Comparison of ENCODE assay signal across 8 cellular contexts in the genomic region with DNA sequence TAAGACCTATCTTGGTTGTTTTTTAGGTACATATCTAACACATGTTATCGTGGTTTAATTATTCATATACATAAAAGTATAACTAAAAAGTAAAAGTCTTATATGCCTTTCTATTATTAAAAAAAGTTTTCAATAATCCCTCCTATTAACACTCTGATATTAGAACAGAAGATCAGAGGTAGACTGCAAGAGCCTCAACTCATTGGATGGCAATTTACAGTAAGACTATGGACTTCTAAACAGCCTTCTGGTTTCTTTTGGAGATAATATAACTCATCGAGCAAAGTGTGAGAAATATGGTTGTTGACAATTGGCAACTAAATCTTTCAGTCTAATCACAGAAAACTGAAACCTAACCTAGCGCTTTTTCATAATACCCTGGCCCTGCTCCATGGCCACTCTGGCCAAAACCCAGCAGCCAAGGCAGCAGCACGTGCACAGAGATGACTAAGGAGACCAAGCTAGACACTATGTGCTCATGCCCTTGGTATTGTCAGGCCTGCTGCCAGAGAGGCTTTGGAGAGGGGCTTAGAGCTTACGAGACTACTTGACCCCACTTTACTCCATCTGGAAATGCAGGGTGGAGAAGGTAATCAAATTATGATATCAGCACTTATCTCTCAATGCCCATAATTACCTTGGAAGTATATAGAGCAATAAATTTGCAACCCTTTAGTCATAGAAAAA. TPM values are rescaled to one million over a fixed set of nuclear protein-coding genes. Genes with fewer than 3 reads are reported as not detected.
DNase-seq lines count a peak whose midpoint lies in the region; TF ChIP-seq lines count a peak whose summit lies in the region.

No MANE protein-coding gene starts in this region.

- H3K4me1 ChIP-seq in adrenal gland (replicated peaks in 1 of 2) (peaks cover 2 to 17% of the 10 kb centered on the region in 2 donors), left ventricle myocardium inferior (peaks cover 80% of the 10 kb centered on the region), stomach smooth muscle (ENCODE audit: control insufficient read depth, insufficient read depth, low read length) (peaks cover 11% of the 10 kb centered on the region)

- no peak overlapping the region for H3K4me3 Mint-ChIP-seq in activated T-helper 1 cell treated with anti-CD3 and anti-CD28 coated beads, Interleukin-12 subunit alpha, Interleukin-12 subunit beta, Interleukin-2, Interleukin-4 antibody, amounts not matched to agents 30 ng/mL and 10 ng/mL and 1 ng/mL, durations not matched to agents 14 hours and 24 hours and 36 hours

- H3K36me3 ChIP-seq in adrenal gland (replicated peaks in 1 of 2): peaks cover 0 to 3% of the 10 kb centered on the region in 2 donors
- peaks cover 1% of the 10 kb centered on the region for H3K36me3 ChIP-seq in left ventricle myocardium inferior
- H3K36me3 ChIP-seq in stomach smooth muscle (ENCODE audit: control insufficient read depth in 2 of 2, insufficient read depth in 2 of 2, low read length in 2 of 2): no peaks in the 10 kb centered on the region

- H3K27ac ChIP-seq in adrenal gland: peak overlapping the region in 3 of 5 donors; percentile 32 to 79 (median 58)
- peak overlapping the region; percentile 83 for H3K27ac ChIP-seq in left ventricle myocardium inferior (replicated peaks)
- H3K27ac ChIP-seq in stomach smooth muscle (ENCODE audit: low read length): peak overlapping the region; percentile 72

- H3K27ac Mint-ChIP-seq in activated T-helper 1 cell treated with anti-CD3 and anti-CD28 coated beads, Interleukin-12 subunit alpha, Interleukin-12 subunit beta, Interleukin-2, Interleukin-4 antibody, amounts not matched to agents 30 ng/mL and 10 ng/mL and 1 ng/mL, durations not matched to agents 14 hours and 24 hours and 36 hours: no peak overlapping the region

- no peak for TF ChIP-seq POLR2A in adrenal gland (IDR thresholded peaks at IDR 0.05)

- H3K36me3 Mint-ChIP-seq in activated T-helper 1 cell treated with anti-CD3 and anti-CD28 coated beads, Interleukin-12 subunit alpha, Interleukin-12 subunit beta, Interleukin-2, Interleukin-4 antibody, amounts not matched to agents 30 ng/mL and 10 ng/mL and 1 ng/mL, durations not matched to agents 14 hours and 24 hours and 36 hours (ENCODE audit: low read depth): peaks cover 9% of the 10 kb centered on the region

- no peaks in the 10 kb centered on the region for H3K27me3 Mint-ChIP-seq in activated T-helper 1 cell treated with anti-CD3 and anti-CD28 coated beads, Interleukin-12 subunit alpha, Interleukin-12 subunit beta, Interleukin-2, Interleukin-4 antibody, amounts not matched to agents 30 ng/mL and 10 ng/mL and 1 ng/mL, durations not matched to agents 14 hours and 24 hours and 36 hours (ENCODE audit: insufficient read depth)

- intact Hi-C loops in adrenal gland (cut with DNase I) (no loop called here), left ventricle myocardium inferior (cut with micrococcal nuclease) (no loop called here)
- intact Hi-C loops in activated T-helper 1 cell treated with anti-CD3 and anti-CD28 coated beads, Interleukin-12 subunit alpha, Interleukin-12 subunit beta, Interleukin-2, Interleukin-4 antibody, amounts not matched to agents 30 ng/mL and 10 ng/mL and 1 ng/mL, durations not matched to agents 14 hours and 24 hours and 36 hours (cut with micrococcal nuclease): no loop called here

- H3K9me3 ChIP-seq in adrenal gland (replicated peaks in 1 of 3): no peaks in the 10 kb centered on the region
- no peaks in the 10 kb centered on the region for H3K9me3 ChIP-seq in left ventricle myocardium inferior (replicated peaks)
- no peaks in the 10 kb centered on the region for H3K9me3 ChIP-seq in stomach smooth muscle (ENCODE audit: control insufficient read depth in 2 of 2, low read length in 2 of 2)

- TF ChIP-seq CTCF in adrenal gland (IDR thresholded peaks at IDR 0.05) (no peak), left ventricle myocardium inferior (IDR thresholded peaks at IDR 0.05; ENCODE audit: borderline replicate concordance) (no peak)

- H3K4me1 Mint-ChIP-seq in activated T-helper 1 cell treated with anti-CD3 and anti-CD28 coated beads, Interleukin-12 subunit alpha, Interleukin-12 subunit beta, Interleukin-2, Interleukin-4 antibody, amounts not matched to agents 30 ng/mL and 10 ng/mL and 1 ng/mL, durations not matched to agents 14 hours and 24 hours and 36 hours (ENCODE audit: low read depth): peaks cover 6% of the 10 kb centered on the region

- no peaks in the 10 kb centered on the region for H3K9me3 Mint-ChIP-seq in activated T-helper 1 cell treated with anti-CD3 and anti-CD28 coated beads, Interleukin-12 subunit alpha, Interleukin-12 subunit beta, Interleukin-2, Interleukin-4 antibody, amounts not matched to agents 30 ng/mL and 10 ng/mL and 1 ng/mL, durations not matched to agents 14 hours and 24 hours and 36 hours

- H3K27me3 ChIP-seq in adrenal gland (no peaks in the 10 kb centered on the region), left ventricle myocardium inferior (ENCODE audit: low read depth) (no peaks in the 10 kb centered on the region), stomach smooth muscle (ENCODE audit: control insufficient read depth in 1 of 2, insufficient read depth in 2 of 2, low read length in 2 of 2) (no peaks in the 10 kb centered on the region)

- DNase-seq in HPDE6-E6E7 (ENCODE audit: extremely low spot score) (peak; percentile 25), adrenal gland (peak; percentile 83 to 94 (median 91)), left ventricle myocardium inferior (peak; percentile 81), NCI-H2171 (lab: John Stamatoyannopoulos, UW) (no peak)
- no peak for DNase-seq in activated T-helper 1 cell treated with anti-CD3 and anti-CD28 coated beads, Interleukin-12 subunit alpha, Interleukin-12 subunit beta, Interleukin-2, Interleukin-4 antibody, amounts not matched to agents 30 ng/mL and 10 ng/mL and 1 ng/mL, durations not matched to agents 14 hours and 24 hours and 36 hours (ENCODE audit: low spot score)
- DNase-seq in activated naive CD4-positive, alpha-beta T cell treated with anti-CD3 and anti-CD28 coated beads, Interleukin-2, amount 50 U/mL, for 16 hours: no peak
- no peak for DNase-seq in central memory CD4-positive, alpha-beta T cell

- WGBS in adrenal gland, 4 donors: 18 to 31% (median 30%) methylated on average over 5 of the region's 5 CpGs

- no peak overlapping the region for H3K4me3 ChIP-seq in adrenal gland
- H3K4me3 ChIP-seq in left ventricle myocardium inferior: peak overlapping the region; percentile 33
- peak overlapping the region; percentile 4 to 6 for H3K4me3 ChIP-seq in stomach smooth muscle (ENCODE audit: low read length in 2 of 2)

- no peak overlapping the region for H3K9ac ChIP-seq in stomach smooth muscle (ENCODE audit: low read length in 2 of 2)

RNA-seq across cellular contexts. Expression of gene EEF1AKMT1, which starts 40.6 kb away (rescaled TPM):
- total RNA-seq in adrenal gland: 10 to 100 TPM in 7 of 8 donors, 1 to 10 TPM in 1; 6.8 to 16.2 (median 13.1) TPM
- 10 to 100 TPM; 11.4 to 20.0 (median 15.5) TPM for polyA plus RNA-seq in adrenal gland
- 10.1 TPM for total RNA-seq in left ventricle myocardium inferior
- total RNA-seq in activated T-helper 1 cell treated with anti-CD3 and anti-CD28 coated beads, Interleukin-12 subunit alpha, Interleukin-12 subunit beta, Interleukin-2, Interleukin-4 antibody, amounts not matched to agents 30 ng/mL and 10 ng/mL and 1 ng/mL, durations not matched to agents 14 hours and 24 hours and 36 hours: 8.7 and 12.9 TPM in 2 replicates

Comparison
In these comparisons a context has a peak if more than half of its experiments do, and no peak if none do; other contexts are left out.
1. DNase-seq: peak in HPDE6-E6E7 (single experiment), adrenal gland (7 of 7) and left ventricle myocardium inferior (single experiment); none in activated T-helper 1 cell treated with anti-CD3 and anti-CD28 coated beads, Interleukin-12 subunit alpha, Interleukin-12 subunit beta, Interleukin-2, Interleukin-4 antibody, amounts not matched to agents 30 ng/mL and 10 ng/mL and 1 ng/mL, durations not matched to agents 14 hours and 24 hours and 36 hours (single experiment), activated naive CD4-positive, alpha-beta T cell treated with anti-CD3 and anti-CD28 coated beads, Interleukin-2, amount 50 U/mL, for 16 hours (single experiment), NCI-H2171 (single experiment) and central memory CD4-positive, alpha-beta T cell (single experiment).
2. H3K4me3 ChIP-seq: peak in left ventricle myocardium inferior (single experiment) and stomach smooth muscle (2 of 2); none in adrenal gland (0 of 4).
3. Peak in every context shown above with its lines, with median percentiles within 50 percentile points of each other: H3K27ac ChIP-seq.